Comparison of ENCODE assay signal across 32 cellular contexts in genomic region chr2:98219152-98219551, GRCh38.
"Had no signal": no experiment of that assay in that cellular context is flagged by ENCODE, and none has a peak within 500 bp of the region (broad histone marks: within the 10 kb centered on the region; RNA-seq: fewer than 3 reads in every experiment).

No MANE protein-coding gene starts in this region.

- H3K27ac Mint-ChIP-seq: activated B cell treated with CpG ODN at 0.5 μM for 24 hours; activated CD4-positive, alpha-beta memory T cell treated with anti-CD3 and anti-CD28 coated beads for 36 hours; activated CD4-positive, alpha-beta T cell treated with anti-CD3 and anti-CD28 coated beads, Interleukin-2, amount 10 ng/mL, durations not matched to agents 24 days and 14 days; activated CD8-positive, alpha-beta T cell treated with anti-CD3 and anti-CD28 coated beads for 36 hours; activated naive CD4-positive, alpha-beta T cell treated with anti-CD3 and anti-CD28 coated beads, Interleukin-2, amount 10 ng/mL, durations not matched to agents 7 days and 5 days; activated naive CD4-positive, alpha-beta T cell treated with anti-CD3 and anti-CD28 coated beads, Interleukin-2, amount 50 U/mL, for 24 hours; activated naive CD8-positive, alpha-beta T cell; activated naive CD8-positive, alpha-beta T cell treated with anti-CD3 and anti-CD28 coated beads, Interleukin-2, amount 10 ng/mL, durations not matched to agents 7 days and 5 days; activated naive CD8-positive, alpha-beta T cell treated with anti-CD3 and anti-CD28 coated beads, Interleukin-2, amount 50 U/mL, for 24 hours; activated T-cell treated with anti-CD3 and anti-CD28 coated beads, Interleukin-2, amount 50 U/mL, for 24 hours; activated T-helper 2 cell treated with anti-CD3 and anti-CD28 coated beads, Interferon-gamma antibody, Interleukin-2, Interleukin-4, amounts not matched to agents 10 μg/mL and 5 μg/mL and 100 μg/mL, durations not matched to agents 14 hours and 24 hours and 36 hours; brain; T-helper 17 cell had no signal

- FAIRE-seq: bronchial epithelial cell, TTC549 had no signal

- H3K4me3 Mint-ChIP-seq: activated B cell treated with CpG ODN at 0.5 μM for 24 hours; activated CD4-positive, alpha-beta memory T cell treated with anti-CD3 and anti-CD28 coated beads for 36 hours; activated CD4-positive, alpha-beta T cell treated with anti-CD3 and anti-CD28 coated beads, Interleukin-2, amount 10 ng/mL, durations not matched to agents 24 days and 14 days; activated CD8-positive, alpha-beta T cell treated with anti-CD3 and anti-CD28 coated beads for 36 hours; activated naive CD4-positive, alpha-beta T cell treated with anti-CD3 and anti-CD28 coated beads, Interleukin-2, amount 10 ng/mL, durations not matched to agents 7 days and 5 days; activated naive CD4-positive, alpha-beta T cell treated with anti-CD3 and anti-CD28 coated beads, Interleukin-2, amount 50 U/mL, for 24 hours; activated naive CD8-positive, alpha-beta T cell; activated naive CD8-positive, alpha-beta T cell treated with anti-CD3 and anti-CD28 coated beads, Interleukin-2, amount 10 ng/mL, durations not matched to agents 7 days and 5 days; activated naive CD8-positive, alpha-beta T cell treated with anti-CD3 and anti-CD28 coated beads, Interleukin-2, amount 50 U/mL, for 24 hours; activated T-cell treated with anti-CD3 and anti-CD28 coated beads, Interleukin-2, amount 50 U/mL, for 24 hours; brain; central memory CD8-positive, alpha-beta T cell; T-helper 17 cell had no signal

- H3K27me3 ChIP-seq: ascending aorta, cardiac muscle cell had no signal

- H3K36me3 ChIP-seq: ascending aorta, cardiac muscle cell had no signal

- DNase-seq: activated B cell treated with CpG ODN at 0.5 μM for 24 hours; activated CD4-positive, alpha-beta memory T cell treated with anti-CD3 and anti-CD28 coated beads for 36 hours; activated CD4-positive, alpha-beta T cell treated with anti-CD3 and anti-CD28 coated beads for 4 hours; activated CD4-positive, alpha-beta T cell treated with anti-CD3 and anti-CD28 coated beads, Interleukin-2, amount 10 ng/mL, durations not matched to agents 24 days and 14 days; activated CD4-positive, alpha-beta T cell treated with anti-CD3 and anti-CD28 coated beads, Interleukin-2, amount 50 U/mL, for 1 hour; activated CD4-positive, alpha-beta T cell treated with anti-CD3 and anti-CD28 coated beads, Interleukin-2, amount 50 U/mL, for 4 hours; activated CD4-positive, CD25-positive, alpha-beta regulatory T cell treated with anti-CD3 and anti-CD28 coated beads, Interleukin-2, amount 50 U/mL, for 72 hours; activated CD8-positive, alpha-beta memory T cell treated with anti-CD3 and anti-CD28 coated beads, Interleukin-2, amount 50 U/mL, for 48 hours; activated CD8-positive, alpha-beta T cell treated with anti-CD3 and anti-CD28 coated beads for 36 hours; activated effector memory CD4-positive, alpha-beta T cell treated with Interleukin-2 at 50 U/mL for 16 hours; activated gamma-delta T cell; activated naive CD4-positive, alpha-beta T cell treated with anti-CD3 and anti-CD28 coated beads, Interleukin-2, amount 10 ng/mL, durations not matched to agents 7 days and 5 days; activated naive CD4-positive, alpha-beta T cell treated with Interleukin-2 at 50 U/mL for 16 hours; activated naive CD8-positive, alpha-beta T cell treated with anti-CD3 and anti-CD28 coated beads, Interleukin-2, amount 10 ng/mL, durations not matched to agents 7 days and 5 days; activated naive CD8-positive, alpha-beta T cell treated with anti-CD3 and anti-CD28 coated beads, Interleukin-2, amount 50 U/mL, for 24 hours; activated T-cell treated with anti-CD3 and anti-CD28 coated beads, Interleukin-2, amount 50 U/mL, for 24 hours; activated T-cell treated with anti-CD3 and anti-CD28 coated beads, Interleukin-2, amount 50 U/mL, for 48 hours; amygdala; anterior cingulate cortex; caudate nucleus; cerebellar nuclear complex; T-helper 17 cell had no signal

- H3K27ac ChIP-seq: ascending aorta, cardiac muscle cell, VCaP had no signal

- H3K4me1 ChIP-seq: ascending aorta had no signal

- ATAC-seq: activated CD8-positive, alpha-beta T cell treated with anti-CD3 and anti-CD28 coated beads for 36 hours; activated naive CD8-positive, alpha-beta T cell treated with anti-CD3 and anti-CD28 coated beads, Interleukin-2, amount 50 U/mL, for 24 hours; T-helper 17 cell had no signal

- H3K36me3 Mint-ChIP-seq: activated naive CD4-positive, alpha-beta T cell treated with anti-CD3 and anti-CD28 coated beads, Interleukin-2, amount 10 ng/mL, durations not matched to agents 7 days and 5 days; activated naive CD8-positive, alpha-beta T cell treated with anti-CD3 and anti-CD28 coated beads, Interleukin-2, amount 10 ng/mL, durations not matched to agents 7 days and 5 days had no signal

- H3K4me3 ChIP-seq: ascending aorta, cardiac muscle cell had no signal

- H3K4me1 Mint-ChIP-seq: activated B cell treated with CpG ODN at 0.5 μM for 24 hours; activated CD4-positive, alpha-beta T cell treated with anti-CD3 and anti-CD28 coated beads, Interleukin-2, amount 10 ng/mL, durations not matched to agents 24 days and 14 days; activated naive CD4-positive, alpha-beta T cell treated with anti-CD3 and anti-CD28 coated beads, Interleukin-2, amount 10 ng/mL, durations not matched to agents 7 days and 5 days; activated naive CD4-positive, alpha-beta T cell treated with anti-CD3 and anti-CD28 coated beads, Interleukin-2, amount 50 U/mL, for 24 hours; activated naive CD8-positive, alpha-beta T cell treated with anti-CD3 and anti-CD28 coated beads, Interleukin-2, amount 10 ng/mL, durations not matched to agents 7 days and 5 days; activated naive CD8-positive, alpha-beta T cell treated with anti-CD3 and anti-CD28 coated beads, Interleukin-2, amount 50 U/mL, for 24 hours; brain; central memory CD8-positive, alpha-beta T cell; T-helper 17 cell had no signal
